8 cellular contexts compared by ENCODE assay signal in the genomic region with DNA sequence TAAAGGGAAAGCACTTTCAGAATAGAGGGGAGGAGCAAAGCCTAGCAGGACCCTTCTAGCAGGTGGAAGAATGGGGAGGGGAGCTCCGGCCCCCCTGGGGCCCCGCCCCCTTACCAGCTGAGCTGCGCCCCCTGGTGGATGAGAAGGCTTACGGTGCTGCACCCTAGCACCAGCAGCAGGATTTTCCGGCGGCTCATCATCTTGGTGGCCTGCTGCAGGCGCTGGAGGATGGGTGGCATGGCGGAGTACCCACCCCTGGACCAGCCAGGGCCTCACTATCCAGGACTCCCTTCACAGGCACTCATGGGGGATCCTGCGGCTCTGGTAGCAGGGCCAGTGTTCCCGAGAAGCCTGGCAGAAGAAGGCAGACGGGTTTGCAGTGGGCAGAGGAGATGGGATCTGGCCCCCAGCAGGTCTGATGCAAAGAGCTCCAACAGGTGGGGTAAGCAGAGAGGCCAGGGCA. TPM values are rescaled to one million over a fixed set of nuclear protein-coding genes. Genes with fewer than 3 reads are reported as not detected.
A peak's percentile ranks its signal among the peaks of the same experiment; 100 is the strongest.
DNase-seq lines count a peak whose midpoint lies in the region; ATAC-seq, FAIRE-seq and TF ChIP-seq lines count a peak whose summit lies in the region.

No MANE protein-coding gene starts in this region.

- no peak for TF ChIP-seq POLR2A in HepG2 (IDR thresholded peaks at IDR 0.05; ENCODE audit: insufficient read depth in 1 of 2, low read depth in 2 of 2, low read length in 2 of 2)

- TF ChIP-seq EP300 in HepG2 (IDR thresholded peaks at IDR 0.05; ENCODE audit: low read depth in 2 of 2, low read length in 2 of 2) (no peak), HepG2 (CRISPR knock-in tag; IDR thresholded peaks at IDR 0.05; ENCODE audit: borderline replicate concordance) (no peak)

- POLR2A ChIA-PET in activated CD4-positive, alpha-beta T cell treated with anti-CD3 and anti-CD28 coated beads, Interleukin-2, amount 10 ng/mL, durations not matched to agents 7 days and 5 days (lab: Charles Lee), result no interaction called here
- POLR2A ChIA-PET in HepG2 (lab: Yijun Ruan, JAX), result interaction anchor here (0.6 to 1.3 kb wide), 4 partner anchors 8 to 17 kb away, joined by 3 to 5 read pairs (median 4); no protein-coding TSS in a partner anchor

- no peak overlapping the region for H3K27ac Mint-ChIP-seq in activated CD4-positive, alpha-beta T cell treated with anti-CD3 and anti-CD28 coated beads, Interleukin-2, amount 10 ng/mL, durations not matched to agents 7 days and 5 days

- peak overlapping the region; percentile 59 for H3K4me2 ChIP-seq in DND-41 (ENCODE audit: insufficient read depth, low read length)
- peak overlapping the region; percentile 54 for H3K4me2 ChIP-seq in HepG2 (ENCODE audit: low read depth, low read length)

- H3K9me3 ChIP-seq in DND-41 (ENCODE audit: insufficient read depth, low read length, severe bottlenecking) (no peaks in the 10 kb centered on the region), HepG2 (ENCODE audit: low read length) (no peaks in the 10 kb centered on the region)

- H3K4me3 ChIP-seq in DND-41 (ENCODE audit: low read depth in 1 of 2, low read length in 2 of 2) (peak overlapping the region in 1 of 2 experiments; percentile 25; a peak in 1 of 4 replicates), choroid plexus epithelial cell (ENCODE audit: low read depth, low read length) (no peak overlapping the region), HepG2 (replicated peaks in 1 of 3; ENCODE audit: insufficient read depth in 1 of 3, low read depth in 2 of 3, low read length in 3 of 3) (peak overlapping the region in 1 of 3 experiments; percentile 22; a peak in 1 of 6 replicates)

- WGBS in HepG2 (ENCODE audit: low lambda C conversion rate), result no CpG with 5 or more reads among the region's 11 CpGs

- CTCF ChIA-PET in activated CD4-positive, alpha-beta T cell treated with anti-CD3 and anti-CD28 coated beads, Interleukin-2, amount 10 ng/mL, durations not matched to agents 7 days and 5 days (lab: Charles Lee), result interaction anchor here (0.6 to 3.5 kb wide), 24 partner anchors 9 to 504 kb away, joined by 3 to 28 read pairs (median 4); a partner anchor contains a TSS
- CTCF ChIA-PET in HepG2 (lab: Yijun Ruan, JAX; ENCODE audit: low intra/inter-chr PET ratio, low total read pairs), result interaction anchor here (1.1 to 1.6 kb wide), 2 partner anchors 23 to 56 kb away, joined by 3 to 8 read pairs; no protein-coding TSS in a partner anchor

- peak; percentile 97 for TF ChIP-seq CTCF in DND-41 (IDR thresholded peaks at IDR 0.05; ENCODE audit: borderline replicate concordance, extremely low read depth, low read length, poor library complexity, severe bottlenecking)
- TF ChIP-seq CTCF in choroid plexus epithelial cell (conservative IDR thresholded peaks at IDR 0.05; ENCODE audit: low read depth, low read length), result peak; percentile 91
- TF ChIP-seq CTCF in HepG2 (CRISPR knock-in tag; IDR thresholded peaks at IDR 0.05), result peak; percentile 91

- H2AFZ ChIP-seq in DND-41 (ENCODE audit: low read depth, low read length) (peak overlapping the region; percentile 77), HepG2 (ENCODE audit: low read length) (no peak overlapping the region)

- H3K27me3 ChIP-seq in DND-41 (ENCODE audit: insufficient read depth, low read length, poor library complexity) (no peaks in the 10 kb centered on the region), HepG2 (ENCODE audit: control insufficient read depth in 1 of 2, insufficient read depth in 2 of 2, low read length in 2 of 2) (peaks cover 6 to 47% of the 10 kb centered on the region in 2 experiments; a peak in 4 of 5 replicates)

- no peaks in the 10 kb centered on the region for H3K9me3 Mint-ChIP-seq in activated CD4-positive, alpha-beta T cell treated with anti-CD3 and anti-CD28 coated beads, Interleukin-2, amount 10 ng/mL, durations not matched to agents 7 days and 5 days

- peak; percentile 97 for ATAC-seq in DND-41 (ENCODE audit: insufficient read depth, low read depth)
- ATAC-seq in HG02852 (IDR thresholded peaks at IDR 0.05; ENCODE audit: unreplicated experiment), result peak; percentile 48
- peak; percentile 86 for ATAC-seq in HepG2
- ATAC-seq in HG03175 (IDR thresholded peaks at IDR 0.05; ENCODE audit: unreplicated experiment), result no peak

- in situ Hi-C loops in HepG2 (cut with HindIII; ENCODE audit: extremely low pct_ligation_motif_present, low pct_unique_long_range_greater_than_20kb), result no loop called here

- no TSS peak for BruUV-seq in HepG2 (replicated peaks; lab: Mats Ljungman, UMichigan)

- intact Hi-C loops in HepG2 (cut with micrococcal nuclease; ENCODE audit: unreplicated experiment), result no loop called here

- FAIRE-seq in HepG2 (lab: Jason Lieb, UNC), result peak; percentile 50

- H3K27me3 Mint-ChIP-seq in activated CD4-positive, alpha-beta T cell treated with anti-CD3 and anti-CD28 coated beads, Interleukin-2, amount 10 ng/mL, durations not matched to agents 7 days and 5 days, result peaks cover 2% of the 10 kb centered on the region

- H3K4me1 Mint-ChIP-seq in activated CD4-positive, alpha-beta T cell treated with anti-CD3 and anti-CD28 coated beads, Interleukin-2, amount 10 ng/mL, durations not matched to agents 7 days and 5 days, result peaks cover 20% of the 10 kb centered on the region

- H4K20me1 ChIP-seq in DND-41 (ENCODE audit: insufficient read depth, low read length), result no peaks in the 10 kb centered on the region
- H4K20me1 ChIP-seq in HepG2 (ENCODE audit: insufficient read depth, low read length), result no peaks in the 10 kb centered on the region

- no peaks in the 10 kb centered on the region for H3K36me3 Mint-ChIP-seq in activated CD4-positive, alpha-beta T cell treated with anti-CD3 and anti-CD28 coated beads, Interleukin-2, amount 10 ng/mL, durations not matched to agents 7 days and 5 days (ENCODE audit: low read depth)

- peak; percentile 38 for TF ChIP-seq RAD21 in HepG2 (CRISPR knock-in tag; IDR thresholded peaks at IDR 0.05)

- no peak overlapping the region for H3K4me3 Mint-ChIP-seq in activated CD4-positive, alpha-beta T cell treated with anti-CD3 and anti-CD28 coated beads, Interleukin-2, amount 10 ng/mL, durations not matched to agents 7 days and 5 days

- H3K4me1 ChIP-seq in DND-41 (ENCODE audit: insufficient read depth, low read length), result peaks cover 13% of the 10 kb centered on the region
- H3K4me1 ChIP-seq in HepG2 (ENCODE audit: insufficient read depth, low read length), result peaks cover 22% of the 10 kb centered on the region

- peak; percentile 89 for DNase-seq in DND-41
- DNase-seq in NCI-H748 (lab: John Stamatoyannopoulos, UW; ENCODE audit: unreplicated experiment), result peak; percentile 85
- DNase-seq in activated CD4-positive, alpha-beta T cell treated with anti-CD3 and anti-CD28 coated beads, Interleukin-2, amount 10 ng/mL, durations not matched to agents 7 days and 5 days, result peak; percentile 87
- DNase-seq in choroid plexus epithelial cell (ENCODE audit: low read depth), result peak; percentile 87
- peak; percentile 65 for DNase-seq in HepG2 (ENCODE audit: low spot score)
- DNase-seq in stimulated activated CD4-positive, alpha-beta T cell treated with anti-CD3 and anti-CD28 coated beads, Interleukin-4, amount 100 ng/mL, for 4 hours, result peak; percentile 76 to 80

- H3K27ac ChIP-seq in DND-41 (ENCODE audit: low read length) (no peak overlapping the region), HepG2 (ENCODE audit: extremely low read length, insufficient read depth, low read length) (no peak overlapping the region)

- H3K79me2 ChIP-seq in DND-41 (ENCODE audit: insufficient read depth, low read length), result no peaks in the 10 kb centered on the region
- no peaks in the 10 kb centered on the region for H3K79me2 ChIP-seq in HepG2 (ENCODE audit: insufficient read depth, low read length)

- H3K9ac ChIP-seq in DND-41 (ENCODE audit: low read depth, low read length), result peak overlapping the region; percentile 18; the same call in 1 of the 2 replicates
- no peak overlapping the region for H3K9ac ChIP-seq in HepG2 (ENCODE audit: insufficient read depth, low read depth, low read length)

- H3K36me3 ChIP-seq in DND-41 (ENCODE audit: insufficient read depth, low read length) (no peaks in the 10 kb centered on the region), HepG2 (replicated peaks in 1 of 2; ENCODE audit: control insufficient read depth in 1 of 2, insufficient read depth in 2 of 2, low read length in 2 of 2) (no peaks in the 10 kb centered on the region)

RNA-seq across cellular contexts. Expression of a gene that starts 3.8 kb away (rescaled TPM):
- not detected for total RNA-seq in activated CD4-positive, alpha-beta T cell treated with anti-CD3 and anti-CD28 coated beads, Interleukin-2, amount 10 ng/mL, durations not matched to agents 7 days and 5 days
- not detected in 2 replicates for total RNA-seq in HepG2 (2016; rRNA removed; fragmentation: Illumina TruSeq; extraction: Trizol)
- total RNA-seq in HepG2 (2016; cell fraction: cytosol; rRNA removed; fragmentation: Illumina TruSeq; extraction: Trizol; ENCODE audit: low read depth), result not detected in 2 replicates
- total RNA-seq in HepG2 (2016; cell fraction: insoluble cytoplasmic fraction; rRNA removed; fragmentation: Illumina TruSeq; extraction: Trizol), result not detected in 2 replicates
- not detected in 2 replicates for total RNA-seq in HepG2 (2016; cell fraction: membrane; rRNA removed; fragmentation: Illumina TruSeq; extraction: Trizol)
- not detected in 2 replicates for total RNA-seq in HepG2 (2016; cell fraction: nucleus; rRNA removed; fragmentation: Illumina TruSeq; extraction: Trizol)
- not detected in 2 replicates for polyA plus RNA-seq in HepG2 (2011; rRNA removed)
- polyA plus RNA-seq in HepG2 (2011; cell fraction: cytosol; rRNA removed), result not detected in 2 replicates
- not detected in 2 replicates for polyA plus RNA-seq in HepG2 (2011; cell fraction: nucleus; rRNA removed)
- polyA plus RNA-seq in HepG2 (2012), result not detected in 2 replicates
- not detected in 2 replicates for polyA plus RNA-seq in HepG2 (2016; cell fraction: cytosol; fragmentation: Illumina TruSeq; extraction: Trizol; ENCODE audit: low read depth)
- not detected in 2 replicates for polyA plus RNA-seq in HepG2 (2016; cell fraction: insoluble cytoplasmic fraction; fragmentation: Illumina TruSeq; extraction: Trizol; ENCODE audit: low read depth)
- polyA plus RNA-seq in HepG2 (2016; cell fraction: membrane; fragmentation: Illumina TruSeq; extraction: Trizol; ENCODE audit: low read depth), result not detected in 2 replicates
- polyA plus RNA-seq in HepG2 (2016; cell fraction: nucleus; fragmentation: Illumina TruSeq; extraction: Trizol; ENCODE audit: insufficient read depth, low read depth), result not detected in 2 replicates
- 0.26 TPM in 1 of 2 replicates, not detected in the other for polyA minus RNA-seq in HepG2 (2011; rRNA and poly(A)+ RNA removed; ENCODE audit: low replicate concordance)
- polyA minus RNA-seq in HepG2 (2011; cell fraction: cytosol; rRNA and poly(A)+ RNA removed), result not detected in 2 replicates
- polyA minus RNA-seq in HepG2 (2011; cell fraction: nucleus; rRNA and poly(A)+ RNA removed), result not detected in 2 replicates

RNA-seq across cellular contexts. Expression of a gene that starts 7.0 kb away (rescaled TPM):
- total RNA-seq in activated CD4-positive, alpha-beta T cell treated with anti-CD3 and anti-CD28 coated beads, Interleukin-2, amount 10 ng/mL, durations not matched to agents 7 days and 5 days, result 100 to 1,000 TPM; 217 to 223 TPM
- 153 and 162 TPM in 2 replicates for total RNA-seq in HepG2 (2016; rRNA removed; fragmentation: Illumina TruSeq; extraction: Trizol)
- 24.9 and 29.2 TPM in 2 replicates for total RNA-seq in HepG2 (2016; cell fraction: cytosol; rRNA removed; fragmentation: Illumina TruSeq; extraction: Trizol; ENCODE audit: low read depth)
- 148 and 159 TPM in 2 replicates for total RNA-seq in HepG2 (2016; cell fraction: insoluble cytoplasmic fraction; rRNA removed; fragmentation: Illumina TruSeq; extraction: Trizol)
- 48.0 and 57.0 TPM in 2 replicates for total RNA-seq in HepG2 (2016; cell fraction: membrane; rRNA removed; fragmentation: Illumina TruSeq; extraction: Trizol)
- total RNA-seq in HepG2 (2016; cell fraction: nucleus; rRNA removed; fragmentation: Illumina TruSeq; extraction: Trizol), result 99.3 and 107 TPM in 2 replicates
- 70.0 and 70.4 TPM in 2 replicates for polyA plus RNA-seq in HepG2 (2011; rRNA removed)
- polyA plus RNA-seq in HepG2 (2011; cell fraction: cytosol; rRNA removed), result 50.3 and 68.8 TPM in 2 replicates
- 212 and 260 TPM in 2 replicates for polyA plus RNA-seq in HepG2 (2011; cell fraction: nucleus; rRNA removed)
- polyA plus RNA-seq in HepG2 (2012), result 145 and 154 TPM in 2 replicates
- 14.0 and 18.8 TPM in 2 replicates for polyA plus RNA-seq in HepG2 (2016; cell fraction: cytosol; fragmentation: Illumina TruSeq; extraction: Trizol; ENCODE audit: low read depth)
- 200 and 221 TPM in 2 replicates for polyA plus RNA-seq in HepG2 (2016; cell fraction: insoluble cytoplasmic fraction; fragmentation: Illumina TruSeq; extraction: Trizol; ENCODE audit: low read depth)
- 28.7 and 33.4 TPM in 2 replicates for polyA plus RNA-seq in HepG2 (2016; cell fraction: membrane; fragmentation: Illumina TruSeq; extraction: Trizol; ENCODE audit: low read depth)
- 252 and 263 TPM in 2 replicates for polyA plus RNA-seq in HepG2 (2016; cell fraction: nucleus; fragmentation: Illumina TruSeq; extraction: Trizol; ENCODE audit: insufficient read depth, low read depth)
- 37.0 and 52.6 TPM in 2 replicates for polyA minus RNA-seq in HepG2 (2011; rRNA and poly(A)+ RNA removed; ENCODE audit: low replicate concordance)
- polyA minus RNA-seq in HepG2 (2011; cell fraction: cytosol; rRNA and poly(A)+ RNA removed), result 57.2 and 60.0 TPM in 2 replicates
- polyA minus RNA-seq in HepG2 (2011; cell fraction: nucleus; rRNA and poly(A)+ RNA removed), result 46.9 and 52.8 TPM in 2 replicates

RNA-seq across cellular contexts. Expression of a gene that starts 18.9 kb away (rescaled TPM):
- not detected for total RNA-seq in activated CD4-positive, alpha-beta T cell treated with anti-CD3 and anti-CD28 coated beads, Interleukin-2, amount 10 ng/mL, durations not matched to agents 7 days and 5 days
- total RNA-seq in HepG2 (2016; rRNA removed; fragmentation: Illumina TruSeq; extraction: Trizol), result not detected in 2 replicates
- not detected in 2 replicates for total RNA-seq in HepG2 (2016; cell fraction: cytosol; rRNA removed; fragmentation: Illumina TruSeq; extraction: Trizol; ENCODE audit: low read depth)
- total RNA-seq in HepG2 (2016; cell fraction: insoluble cytoplasmic fraction; rRNA removed; fragmentation: Illumina TruSeq; extraction: Trizol), result not detected in 2 replicates
- not detected in 2 replicates for total RNA-seq in HepG2 (2016; cell fraction: membrane; rRNA removed; fragmentation: Illumina TruSeq; extraction: Trizol)
- total RNA-seq in HepG2 (2016; cell fraction: nucleus; rRNA removed; fragmentation: Illumina TruSeq; extraction: Trizol), result not detected in 2 replicates
- polyA plus RNA-seq in HepG2 (2011; rRNA removed), result 0.04 and 0.17 TPM in 2 replicates
- polyA plus RNA-seq in HepG2 (2011; cell fraction: cytosol; rRNA removed), result 0.07 and 0.17 TPM in 2 replicates
- 0.19 TPM in 1 of 2 replicates, not detected in the other for polyA plus RNA-seq in HepG2 (2011; cell fraction: nucleus; rRNA removed)
- polyA plus RNA-seq in HepG2 (2012), result 0.09 TPM in 1 of 2 replicates, not detected in the other
- 0.07 TPM in 1 of 2 replicates, not detected in the other for polyA plus RNA-seq in HepG2 (2016; cell fraction: cytosol; fragmentation: Illumina TruSeq; extraction: Trizol; ENCODE audit: low read depth)
- polyA plus RNA-seq in HepG2 (2016; cell fraction: insoluble cytoplasmic fraction; fragmentation: Illumina TruSeq; extraction: Trizol; ENCODE audit: low read depth), result not detected in 2 replicates
- polyA plus RNA-seq in HepG2 (2016; cell fraction: membrane; fragmentation: Illumina TruSeq; extraction: Trizol; ENCODE audit: low read depth), result not detected in 2 replicates
- polyA plus RNA-seq in HepG2 (2016; cell fraction: nucleus; fragmentation: Illumina TruSeq; extraction: Trizol; ENCODE audit: insufficient read depth, low read depth), result not detected in 2 replicates
- polyA minus RNA-seq in HepG2 (2011; rRNA and poly(A)+ RNA removed; ENCODE audit: low replicate concordance), result 3.1 TPM in 1 of 2 replicates, not detected in the other
- polyA minus RNA-seq in HepG2 (2011; cell fraction: cytosol; rRNA and poly(A)+ RNA removed), result not detected in 2 replicates
- polyA minus RNA-seq in HepG2 (2011; cell fraction: nucleus; rRNA and poly(A)+ RNA removed), result not detected in 2 replicates

RNA-seq across cellular contexts. Expression of a gene that starts 24.9 kb away (rescaled TPM):
- 100 to 1,000 TPM; 109 TPM for total RNA-seq in activated CD4-positive, alpha-beta T cell treated with anti-CD3 and anti-CD28 coated beads, Interleukin-2, amount 10 ng/mL, durations not matched to agents 7 days and 5 days
- total RNA-seq in HepG2 (2016; rRNA removed; fragmentation: Illumina TruSeq; extraction: Trizol), result 7.6 and 12.2 TPM in 2 replicates
- 4.8 and 5.7 TPM in 2 replicates for total RNA-seq in HepG2 (2016; cell fraction: cytosol; rRNA removed; fragmentation: Illumina TruSeq; extraction: Trizol; ENCODE audit: low read depth)
- total RNA-seq in HepG2 (2016; cell fraction: insoluble cytoplasmic fraction; rRNA removed; fragmentation: Illumina TruSeq; extraction: Trizol), result 7.7 and 14.4 TPM in 2 replicates
- 14.5 and 17.0 TPM in 2 replicates for total RNA-seq in HepG2 (2016; cell fraction: membrane; rRNA removed; fragmentation: Illumina TruSeq; extraction: Trizol)
- 14.3 and 14.8 TPM in 2 replicates for total RNA-seq in HepG2 (2016; cell fraction: nucleus; rRNA removed; fragmentation: Illumina TruSeq; extraction: Trizol)
- 8.6 and 11.9 TPM in 2 replicates for polyA plus RNA-seq in HepG2 (2011; rRNA removed)
- polyA plus RNA-seq in HepG2 (2011; cell fraction: cytosol; rRNA removed), result 6.3 and 6.7 TPM in 2 replicates
- polyA plus RNA-seq in HepG2 (2011; cell fraction: nucleus; rRNA removed), result 24.8 and 26.9 TPM in 2 replicates
- polyA plus RNA-seq in HepG2 (2012), result 12.5 and 17.3 TPM in 2 replicates
- 5.2 and 6.3 TPM in 2 replicates for polyA plus RNA-seq in HepG2 (2016; cell fraction: cytosol; fragmentation: Illumina TruSeq; extraction: Trizol; ENCODE audit: low read depth)
- polyA plus RNA-seq in HepG2 (2016; cell fraction: insoluble cytoplasmic fraction; fragmentation: Illumina TruSeq; extraction: Trizol; ENCODE audit: low read depth), result 11.8 and 22.2 TPM in 2 replicates
- polyA plus RNA-seq in HepG2 (2016; cell fraction: membrane; fragmentation: Illumina TruSeq; extraction: Trizol; ENCODE audit: low read depth), result 17.7 and 23.2 TPM in 2 replicates
- polyA plus RNA-seq in HepG2 (2016; cell fraction: nucleus; fragmentation: Illumina TruSeq; extraction: Trizol; ENCODE audit: insufficient read depth, low read depth), result 21.2 and 23.6 TPM in 2 replicates
- 28.3 and 63.7 TPM in 2 replicates for polyA minus RNA-seq in HepG2 (2011; rRNA and poly(A)+ RNA removed; ENCODE audit: low replicate concordance)
- polyA minus RNA-seq in HepG2 (2011; cell fraction: cytosol; rRNA and poly(A)+ RNA removed), result 16.9 and 29.5 TPM in 2 replicates
- polyA minus RNA-seq in HepG2 (2011; cell fraction: nucleus; rRNA and poly(A)+ RNA removed), result 26.5 and 37.7 TPM in 2 replicates

RNA-seq across cellular contexts. Expression of a gene that starts 33.4 kb away (rescaled TPM):
- not detected for total RNA-seq in activated CD4-positive, alpha-beta T cell treated with anti-CD3 and anti-CD28 coated beads, Interleukin-2, amount 10 ng/mL, durations not matched to agents 7 days and 5 days
- not detected in 2 replicates for total RNA-seq in HepG2 (2016; rRNA removed; fragmentation: Illumina TruSeq; extraction: Trizol)
- not detected in 2 replicates for total RNA-seq in HepG2 (2016; cell fraction: cytosol; rRNA removed; fragmentation: Illumina TruSeq; extraction: Trizol; ENCODE audit: low read depth)
- not detected in 2 replicates for total RNA-seq in HepG2 (2016; cell fraction: insoluble cytoplasmic fraction; rRNA removed; fragmentation: Illumina TruSeq; extraction: Trizol)
- total RNA-seq in HepG2 (2016; cell fraction: membrane; rRNA removed; fragmentation: Illumina TruSeq; extraction: Trizol), result not detected in 2 replicates
- not detected in 2 replicates for total RNA-seq in HepG2 (2016; cell fraction: nucleus; rRNA removed; fragmentation: Illumina TruSeq; extraction: Trizol)
- not detected in 2 replicates for polyA plus RNA-seq in HepG2 (2011; rRNA removed)
- not detected in 2 replicates for polyA plus RNA-seq in HepG2 (2011; cell fraction: cytosol; rRNA removed)
- polyA plus RNA-seq in HepG2 (2011; cell fraction: nucleus; rRNA removed), result not detected in 2 replicates
- not detected in 2 replicates for polyA plus RNA-seq in HepG2 (2012)
- not detected in 2 replicates for polyA plus RNA-seq in HepG2 (2016; cell fraction: cytosol; fragmentation: Illumina TruSeq; extraction: Trizol; ENCODE audit: low read depth)
- not detected in 2 replicates for polyA plus RNA-seq in HepG2 (2016; cell fraction: insoluble cytoplasmic fraction; fragmentation: Illumina TruSeq; extraction: Trizol; ENCODE audit: low read depth)
- polyA plus RNA-seq in HepG2 (2016; cell fraction: membrane; fragmentation: Illumina TruSeq; extraction: Trizol; ENCODE audit: low read depth), result not detected in 2 replicates
- polyA plus RNA-seq in HepG2 (2016; cell fraction: nucleus; fragmentation: Illumina TruSeq; extraction: Trizol; ENCODE audit: insufficient read depth, low read depth), result not detected in 2 replicates
- not detected in 2 replicates for polyA minus RNA-seq in HepG2 (2011; rRNA and poly(A)+ RNA removed; ENCODE audit: low replicate concordance)
- polyA minus RNA-seq in HepG2 (2011; cell fraction: cytosol; rRNA and poly(A)+ RNA removed), result not detected in 2 replicates
- not detected in 2 replicates for polyA minus RNA-seq in HepG2 (2011; cell fraction: nucleus; rRNA and poly(A)+ RNA removed)
